ENCODE assay signal across 1 cellular context in the genomic region with DNA sequence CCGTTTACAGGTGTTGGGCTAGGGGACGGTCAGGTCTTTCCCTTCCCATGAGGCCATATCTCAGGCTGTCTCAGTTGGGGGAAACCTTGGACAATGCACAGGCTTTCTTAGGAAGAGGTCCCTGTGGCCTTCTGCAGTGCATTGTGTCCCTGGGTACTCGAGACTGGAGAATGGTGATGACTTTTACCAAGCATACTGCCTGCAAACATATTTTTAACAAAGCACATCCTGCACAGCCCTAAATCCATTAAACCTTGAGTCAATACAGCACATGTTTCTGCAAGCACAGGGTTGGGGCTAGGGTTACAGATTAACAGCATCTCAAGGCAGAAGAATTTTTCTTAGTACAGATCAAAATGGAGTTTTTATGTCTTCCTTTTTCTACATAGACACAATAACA. TPM values are rescaled to one million over a fixed set of nuclear protein-coding genes. Genes with fewer than 3 reads are reported as not detected.
"Had no signal": no experiment of that assay in that cellular context is flagged by ENCODE, and none has a peak within 500 bp of the region (broad histone marks: within the 10 kb centered on the region; RNA-seq: fewer than 3 reads in every experiment).

No MANE protein-coding gene starts in this region.

RNA-seq across cellular contexts. Expression of gene ZNF724, which starts 27.9 kb away (rescaled TPM):
- total RNA-seq: ascending aorta had no signal
